In the genomic region with DNA sequence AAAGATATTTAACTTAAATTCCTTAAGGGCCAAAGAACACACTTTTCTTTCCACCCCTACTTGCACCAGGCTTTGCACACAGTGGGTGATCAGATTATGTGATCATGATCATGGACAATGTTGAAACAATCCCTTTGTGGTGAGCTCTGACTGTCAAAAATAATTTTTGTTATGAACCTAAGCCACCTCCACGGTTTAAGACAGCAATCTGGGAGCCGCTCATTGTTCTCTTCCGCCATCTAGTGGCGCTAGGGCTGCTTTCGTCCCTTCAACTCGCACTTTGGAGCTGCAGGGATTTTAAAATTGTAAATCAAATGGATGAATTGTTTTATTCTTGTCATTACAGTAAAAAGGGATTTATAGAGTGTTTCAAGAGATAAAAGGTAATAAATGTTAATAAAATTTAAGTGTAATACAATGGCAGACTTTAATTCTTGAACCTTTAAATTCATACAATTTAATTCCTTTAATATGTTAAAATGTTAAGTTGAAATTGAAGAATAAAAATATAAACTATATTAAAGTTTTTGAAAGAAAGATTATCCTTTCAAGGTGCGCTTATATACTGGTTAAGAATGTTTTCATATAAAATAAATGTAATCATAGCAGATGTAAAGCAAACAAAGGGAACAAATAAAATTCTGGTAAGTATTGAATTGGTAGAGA, we compare ENCODE assay signal across 8 cellular contexts. TPM values are rescaled to one million over a fixed set of nuclear protein-coding genes. Genes with fewer than 3 reads are reported as not detected.
DNase-seq lines count a peak whose midpoint lies in the region; ATAC-seq and TF ChIP-seq lines count a peak whose summit lies in the region.

No MANE protein-coding gene starts in this region.

- H3K9me3 ChIP-seq in PC-9 (ENCODE audit: insufficient read depth, low read depth), result no peaks in the 10 kb centered on the region
- H3K9me3 ChIP-seq in fibroblast of lung (ENCODE audit: control insufficient read depth, insufficient read depth, low read depth, low read length), result no peaks in the 10 kb centered on the region
- H3K9me3 ChIP-seq in subcutaneous abdominal adipose tissue (ENCODE audit: control insufficient read depth in 5 of 5, low read length in 5 of 5), result no peaks in the 10 kb centered on the region

- H3K4me1 Mint-ChIP-seq in activated T-cell treated with anti-CD3 and anti-CD28 coated beads, Interleukin-2, amount 50 U/mL, for 24 hours (ENCODE audit: low read depth), result peaks cover 2% of the 10 kb centered on the region

- intact Hi-C loops in PC-9 (cut with micrococcal nuclease; ENCODE audit: unreplicated experiment), result loop anchor here (1.0 to 2.0 kb wide), 3 partner anchors 304 to 904 kb away; a partner anchor contains a TSS

- no peak overlapping the region for H3K27ac ChIP-seq in KMS-11
- no peak overlapping the region for H3K27ac ChIP-seq in PC-9
- H3K27ac ChIP-seq in fibroblast of lung (ENCODE audit: insufficient read depth, low read length), result no peak overlapping the region
- no peak overlapping the region for H3K27ac ChIP-seq in subcutaneous abdominal adipose tissue (ENCODE audit: low read depth, low read length)

- H3K9ac ChIP-seq in KMS-11, result no peak overlapping the region
- no peak overlapping the region for H3K9ac ChIP-seq in fibroblast of lung (ENCODE audit: insufficient read depth, low read length)
- H3K9ac ChIP-seq in subcutaneous abdominal adipose tissue (ENCODE audit: low read length in 5 of 5), result no peak overlapping the region

- TF ChIP-seq CTCF in KMS-11 (conservative IDR thresholded peaks at IDR 0.05; ENCODE audit: low read depth, low read length) (peak; percentile 91), PC-9 (conservative IDR thresholded peaks at IDR 0.05) (peak; percentile 99), fibroblast of lung (conservative IDR thresholded peaks at IDR 0.05 in 1 of 2, IDR thresholded peaks at IDR 0.05 in 1 of 2; ENCODE audit: low read depth in 1 of 2, low read length in 2 of 2) (peak; percentile 99 to 100)

- H3K4me3 Mint-ChIP-seq in activated T-cell treated with anti-CD3 and anti-CD28 coated beads, Interleukin-2, amount 50 U/mL, for 24 hours, result no peak overlapping the region

- H3K27me3 Mint-ChIP-seq in activated T-cell treated with anti-CD3 and anti-CD28 coated beads, Interleukin-2, amount 50 U/mL, for 24 hours, result peaks cover 6% of the 10 kb centered on the region

- H4K20me1 ChIP-seq in KMS-11 (ENCODE audit: insufficient read depth) (no peaks in the 10 kb centered on the region), PC-9 (ENCODE audit: insufficient read depth) (no peaks in the 10 kb centered on the region), fibroblast of lung (ENCODE audit: control insufficient read depth, extremely low read depth, insufficient read depth, low read length) (no peaks in the 10 kb centered on the region)

- no peaks in the 10 kb centered on the region for H3K9me3 Mint-ChIP-seq in activated T-cell treated with anti-CD3 and anti-CD28 coated beads, Interleukin-2, amount 50 U/mL, for 24 hours

- H3K36me3 Mint-ChIP-seq in activated T-cell treated with anti-CD3 and anti-CD28 coated beads, Interleukin-2, amount 50 U/mL, for 24 hours (ENCODE audit: low read depth), result no peaks in the 10 kb centered on the region

- H3K36me3 ChIP-seq in KMS-11 (ENCODE audit: insufficient read depth) (no peaks in the 10 kb centered on the region), PC-9 (ENCODE audit: low read depth) (no peaks in the 10 kb centered on the region), fibroblast of lung (ENCODE audit: control insufficient read depth, insufficient read depth, low read length) (no peaks in the 10 kb centered on the region), subcutaneous abdominal adipose tissue (ENCODE audit: control insufficient read depth in 5 of 5, insufficient read depth in 5 of 5, low read length in 5 of 5) (no peaks in the 10 kb centered on the region)

- H3F3A ChIP-seq in PC-9 (ENCODE audit: insufficient read depth, low read depth), result no peaks in the 10 kb centered on the region

- H3K27me3 ChIP-seq in KMS-11 (ENCODE audit: insufficient read depth, low read depth) (no peaks in the 10 kb centered on the region), PC-9 (ENCODE audit: insufficient read depth, low read depth) (no peaks in the 10 kb centered on the region), fibroblast of lung (ENCODE audit: control insufficient read depth, insufficient read depth, low read length) (no peaks in the 10 kb centered on the region), subcutaneous abdominal adipose tissue (ENCODE audit: control insufficient read depth in 5 of 5, insufficient read depth in 4 of 5, low read length in 5 of 5) (no peaks in the 10 kb centered on the region)

- H3K4me3 ChIP-seq in KMS-11 (IDR thresholded peaks at IDR 0.05; ENCODE audit: insufficient read depth, low read depth, low read length) (no peak overlapping the region), PC-9 (peak overlapping the region; percentile 25; the same call in 1 of the 2 replicates), fibroblast of lung (replicated peaks in 1 of 4; ENCODE audit: control extremely low read depth in 1 of 4, insufficient read depth in 1 of 4, low read depth in 3 of 4, low read length in 4 of 4) (peak overlapping the region in 1 of 4 experiments; percentile 35), subcutaneous abdominal adipose tissue (ENCODE audit: low read depth in 1 of 5, low read length in 5 of 5) (peak overlapping the region in 3 of 5 donors; percentile 15 to 39 (median 19))

- H2AFZ ChIP-seq in KMS-11 (ENCODE audit: low read depth) (no peak overlapping the region), PC-9 (no peak overlapping the region), fibroblast of lung (ENCODE audit: low read length) (no peak overlapping the region)

- no peaks in the 10 kb centered on the region for H3K9me2 ChIP-seq in PC-9 (ENCODE audit: insufficient read depth)

- H3K4me1 ChIP-seq in KMS-11 (ENCODE audit: low read depth, poor library complexity, severe bottlenecking) (no peaks in the 10 kb centered on the region), PC-9 (replicated peaks; ENCODE audit: insufficient read depth) (no peaks in the 10 kb centered on the region), fibroblast of lung (ENCODE audit: control insufficient read depth, extremely low read depth, insufficient read depth, low read length) (no peaks in the 10 kb centered on the region), subcutaneous abdominal adipose tissue (ENCODE audit: control insufficient read depth in 5 of 5, insufficient read depth in 5 of 5, low read length in 5 of 5) (peaks cover 0 to 22% (median 11%) of the 10 kb centered on the region in 5 donors)

- CTCF ChIA-PET in PC-9 (lab: Charles Lee), result interaction anchor here (0.5 to 1.6 kb wide), 10 partner anchors 45 to 1251 kb away, joined by 3 to 6 read pairs (median 4); a partner anchor contains a TSS

- POLR2A ChIA-PET in PC-9 (lab: Charles Lee; ENCODE audit: unreplicated experiment), result no interaction called here

- no TSS peak for BruUV-seq in PC-9 (replicated peaks; lab: Mats Ljungman, UMichigan)

- DNase-seq in Daoy (ENCODE audit: low read depth) (peak; percentile 38), PC-9 (peak; percentile 71 to 79), fibroblast of lung (ENCODE audit: low read depth in 2 of 2) (peak; percentile 55 to 67), non-pigmented ciliary epithelial cell (ENCODE audit: low read depth) (peak; percentile 26)
- DNase-seq in activated T-cell treated with anti-CD3 and anti-CD28 coated beads, Interleukin-2, amount 50 U/mL, for 24 hours, result peak; percentile 62

- H3K79me2 ChIP-seq in KMS-11 (ENCODE audit: insufficient read depth, low read depth) (no peaks in the 10 kb centered on the region), PC-9 (ENCODE audit: low read depth) (no peaks in the 10 kb centered on the region), fibroblast of lung (ENCODE audit: control insufficient read depth, insufficient read depth, low read length) (no peaks in the 10 kb centered on the region)

- no peak overlapping the region for H3K27ac Mint-ChIP-seq in activated T-cell treated with anti-CD3 and anti-CD28 coated beads, Interleukin-2, amount 50 U/mL, for 24 hours

- no peak overlapping the region for H3K4me2 ChIP-seq in KMS-11
- peak overlapping the region; percentile 71 for H3K4me2 ChIP-seq in PC-9
- peak overlapping the region; percentile 55 for H3K4me2 ChIP-seq in fibroblast of lung (ENCODE audit: extremely low read depth, insufficient read depth, low read length)

- peak; percentile 84 for ATAC-seq in GM21737 (IDR thresholded peaks at IDR 0.05; ENCODE audit: unreplicated experiment)

RNA-seq across cellular contexts. Expression of a gene that starts 45.3 kb away (rescaled TPM):
- 17.4 and 17.8 TPM in 2 replicates for total RNA-seq in Daoy (2014; rRNA removed; shearing (Covaris generic))
- total RNA-seq in PC-9 (2021), result 10.6 and 14.6 TPM in 2 replicates
- 6.1 and 10.0 TPM in 2 replicates for total RNA-seq in fibroblast of lung
- 4.3 and 5.2 TPM in 2 replicates for polyA plus RNA-seq in fibroblast of lung
- 2.9 and 3.3 TPM in 2 replicates for polyA plus RNA-seq in fibroblast of lung (2012)
- 2.2 and 7.3 TPM in 2 replicates for polyA minus RNA-seq in fibroblast of lung (ENCODE audit: low replicate concordance)
